ENCODE assay signal across 8 cellular contexts in genomic region chr2:24048662-24049484, GRCh38. TPM values are rescaled to one million over a fixed set of nuclear protein-coding genes. Genes with fewer than 3 reads are reported as not detected.
A peak's percentile ranks its signal among the peaks of the same experiment; 100 is the strongest.
DNase-seq lines count a peak whose midpoint lies in the region; ATAC-seq, FAIRE-seq and TF ChIP-seq lines count a peak whose summit lies in the region.

No MANE protein-coding gene starts in this region.

- no peaks in the 10 kb centered on the region for H3K36me3 Mint-ChIP-seq in CD4-positive, CD25-positive, alpha-beta regulatory T cell
- peaks cover 4% of the 10 kb centered on the region for H3K36me3 Mint-ChIP-seq in activated naive CD8-positive, alpha-beta T cell treated with anti-CD3 and anti-CD28 coated beads, Interleukin-2, amount 50 U/mL, for 24 hours (ENCODE audit: low read depth)
- no peaks in the 10 kb centered on the region for H3K36me3 Mint-ChIP-seq in progenitor cell of endocrine pancreas (ENCODE audit: insufficient read depth)

- no peak overlapping the region for H3K27ac ChIP-seq in CD4-positive, CD25-positive, alpha-beta regulatory T cell (ENCODE audit: insufficient read depth, low read length, poor library complexity, severe bottlenecking)
- H3K27ac ChIP-seq in HUES6 (ENCODE audit: low read depth, low read length) = no peak overlapping the region

- peaks cover 11 to 32% (median 15%) of the 10 kb centered on the region in 4 donors for H3K4me1 Mint-ChIP-seq in CD4-positive, CD25-positive, alpha-beta regulatory T cell
- peaks cover 23% of the 10 kb centered on the region for H3K4me1 Mint-ChIP-seq in activated naive CD8-positive, alpha-beta T cell treated with anti-CD3 and anti-CD28 coated beads, Interleukin-2, amount 50 U/mL, for 24 hours
- H3K4me1 Mint-ChIP-seq in progenitor cell of endocrine pancreas (ENCODE audit: low read depth) = peaks cover 16% of the 10 kb centered on the region

- H3K27me3 ChIP-seq in CD4-positive, CD25-positive, alpha-beta regulatory T cell (ENCODE audit: control insufficient read depth, insufficient read depth, low read length) = peaks cover 23% of the 10 kb centered on the region
- H3K27me3 ChIP-seq in HUES6 (ENCODE audit: control insufficient read depth, insufficient read depth, low read length) (no peaks in the 10 kb centered on the region), mononuclear cell (ENCODE audit: insufficient read depth, low read length) (peaks cover 17% of the 10 kb centered on the region)

- H3K4me3 Mint-ChIP-seq in CD4-positive, CD25-positive, alpha-beta regulatory T cell = peak overlapping the region; percentile 80 to 87 (median 86)
- no peak overlapping the region for H3K4me3 Mint-ChIP-seq in activated naive CD8-positive, alpha-beta T cell treated with anti-CD3 and anti-CD28 coated beads, Interleukin-2, amount 50 U/mL, for 24 hours
- no peak overlapping the region for H3K4me3 Mint-ChIP-seq in progenitor cell of endocrine pancreas (ENCODE audit: low read depth)

- peak overlapping the region; percentile 7 for H3K4me3 ChIP-seq in CD4-positive, CD25-positive, alpha-beta regulatory T cell (ENCODE audit: low read depth, low read length)
- H3K4me3 ChIP-seq in HUES6 (ENCODE audit: low read depth, low read length) (peak overlapping the region; percentile 90), mononuclear cell (ENCODE audit: low read length) (peak overlapping the region; percentile 42)

- no peak for ATAC-seq in CD4-positive, CD25-positive, alpha-beta regulatory T cell (ENCODE audit: low read depth in 2 of 2)
- no peak for ATAC-seq in activated naive CD8-positive, alpha-beta T cell treated with anti-CD3 and anti-CD28 coated beads, Interleukin-2, amount 50 U/mL, for 24 hours

- H3K4me1 ChIP-seq in CD4-positive, CD25-positive, alpha-beta regulatory T cell (ENCODE audit: control insufficient read depth, insufficient read depth, low read length, poor library complexity, severe bottlenecking) = peaks cover 28% of the 10 kb centered on the region
- H3K4me1 ChIP-seq in HUES6 (ENCODE audit: control insufficient read depth, insufficient read depth, low read length) (0 out of 2 replicates have a peak, but pooled peaks cover 8% of the 10 kb centered on the region), mononuclear cell (ENCODE audit: insufficient read depth, low read length) (peaks cover 30% of the 10 kb centered on the region)

- TF ChIP-seq CTCF in progenitor cell of endocrine pancreas (IDR thresholded peaks at IDR 0.05; ENCODE audit: unreplicated experiment) (no peak), D721Med (IDR thresholded peaks at IDR 0.05; ENCODE audit: insufficient read depth, missing control alignments) (no peak)

- H3K36me3 ChIP-seq in CD4-positive, CD25-positive, alpha-beta regulatory T cell (ENCODE audit: control insufficient read depth, insufficient read depth, low read length) = no peaks in the 10 kb centered on the region
- H3K36me3 ChIP-seq in HUES6 (ENCODE audit: control insufficient read depth, insufficient read depth, low read length) = peaks cover 2% of the 10 kb centered on the region; the same call in 1 of the 2 replicates

- H3K27me3 Mint-ChIP-seq in CD4-positive, CD25-positive, alpha-beta regulatory T cell = peaks cover 15% of the 10 kb centered on the region
- peaks cover 14% of the 10 kb centered on the region for H3K27me3 Mint-ChIP-seq in activated naive CD8-positive, alpha-beta T cell treated with anti-CD3 and anti-CD28 coated beads, Interleukin-2, amount 50 U/mL, for 24 hours
- H3K27me3 Mint-ChIP-seq in progenitor cell of endocrine pancreas = no peaks in the 10 kb centered on the region

- no peak overlapping the region for H3K27ac Mint-ChIP-seq in CD4-positive, CD25-positive, alpha-beta regulatory T cell
- H3K27ac Mint-ChIP-seq in activated naive CD8-positive, alpha-beta T cell treated with anti-CD3 and anti-CD28 coated beads, Interleukin-2, amount 50 U/mL, for 24 hours = no peak overlapping the region
- H3K27ac Mint-ChIP-seq in progenitor cell of endocrine pancreas = no peak overlapping the region

- H3K9ac ChIP-seq in HUES6 (ENCODE audit: low read length) = no peak overlapping the region

- DNase-seq in CD4-positive, CD25-positive, alpha-beta regulatory T cell = no peak
- peak; percentile 7 for DNase-seq in activated naive CD8-positive, alpha-beta T cell treated with anti-CD3 and anti-CD28 coated beads, Interleukin-2, amount 50 U/mL, for 24 hours
- DNase-seq in progenitor cell of endocrine pancreas (ENCODE audit: low spot score, unreplicated experiment) = no peak
- no peak for DNase-seq in NAMALWA (ENCODE audit: low spot score)
- DNase-seq in globus pallidus (ENCODE audit: low spot score) = no peak
- no peak for DNase-seq in D721Med (ENCODE audit: insufficient read length, low spot score)

- no peaks in the 10 kb centered on the region for H3K9me3 ChIP-seq in CD4-positive, CD25-positive, alpha-beta regulatory T cell (ENCODE audit: control insufficient read depth in 2 of 2, low read length in 2 of 2)
- H3K9me3 ChIP-seq in HUES6 (ENCODE audit: control insufficient read depth, insufficient read depth, low read depth, low read length) (no peaks in the 10 kb centered on the region), mononuclear cell (ENCODE audit: low read depth, low read length) (no peaks in the 10 kb centered on the region)

- FAIRE-seq in D721Med (lab: Jason Lieb, UNC) = no peak

- H3K9me3 Mint-ChIP-seq in CD4-positive, CD25-positive, alpha-beta regulatory T cell = no peaks in the 10 kb centered on the region
- H3K9me3 Mint-ChIP-seq in activated naive CD8-positive, alpha-beta T cell treated with anti-CD3 and anti-CD28 coated beads, Interleukin-2, amount 50 U/mL, for 24 hours = no peaks in the 10 kb centered on the region
- no peaks in the 10 kb centered on the region for H3K9me3 Mint-ChIP-seq in progenitor cell of endocrine pancreas (ENCODE audit: low read depth)

RNA-seq across cellular contexts. Expression of gene FKBP1B, which starts 0.7 kb away (rescaled TPM):
- 1.1 TPM for total RNA-seq in CD4-positive, CD25-positive, alpha-beta regulatory T cell
- 1 to 10 TPM; 1.1 to 3.0 (median 1.6) TPM for polyA plus RNA-seq in CD4-positive, CD25-positive, alpha-beta regulatory T cell
- total RNA-seq in mononuclear cell (4.5 TPM), progenitor cell of endocrine pancreas (30.5 and 33.7 TPM in 2 replicates)

RNA-seq across cellular contexts. Expression of gene WDCP, which starts 1.7 kb away (rescaled TPM):
- total RNA-seq in CD4-positive, CD25-positive, alpha-beta regulatory T cell = 6.3 TPM
- polyA plus RNA-seq in CD4-positive, CD25-positive, alpha-beta regulatory T cell = 10 to 100 TPM in 1 of 4 donors, 1 to 10 TPM in 3; 3.4 to 11.0 (median 4.9) TPM
- total RNA-seq in mononuclear cell = 3.0 TPM
- 22.4 and 23.7 TPM in 2 replicates for total RNA-seq in progenitor cell of endocrine pancreas

RNA-seq across cellular contexts. Expression of gene SF3B6, which starts 27.3 kb away (rescaled TPM):
- total RNA-seq in CD4-positive, CD25-positive, alpha-beta regulatory T cell = 62.3 TPM
- 100 to 1,000 TPM; 200 to 255 (median 224) TPM for polyA plus RNA-seq in CD4-positive, CD25-positive, alpha-beta regulatory T cell
- total RNA-seq in mononuclear cell (107 TPM), progenitor cell of endocrine pancreas (93.3 and 101 TPM in 2 replicates)

RNA-seq across cellular contexts. Expression of gene TP53I3, which starts 35.8 kb away (rescaled TPM):
- 1.5 TPM for total RNA-seq in CD4-positive, CD25-positive, alpha-beta regulatory T cell
- polyA plus RNA-seq in CD4-positive, CD25-positive, alpha-beta regulatory T cell = 1 to 10 TPM in 1 of 4 donors, under 1 TPM in 2, not detected in 1; 0.25 to 1.4 (median 0.69) TPM
- 5.6 TPM for total RNA-seq in mononuclear cell
- 64.4 and 67.8 TPM in 2 replicates for total RNA-seq in progenitor cell of endocrine pancreas

RNA-seq across cellular contexts. Expression of gene MFSD2B, which starts 39.0 kb away (rescaled TPM):
- 0.39 TPM for total RNA-seq in CD4-positive, CD25-positive, alpha-beta regulatory T cell
- polyA plus RNA-seq in CD4-positive, CD25-positive, alpha-beta regulatory T cell = not detected
- total RNA-seq in mononuclear cell (1.5 TPM), progenitor cell of endocrine pancreas (0.40 and 1.2 TPM in 2 replicates)

Comparison
In these comparisons a context has a peak if more than half of its experiments do, and no peak if none do; other contexts are left out.
1. H3K4me3 ChIP-seq: peak in every context shown above with its lines; median percentile 90 in HUES6; 42 in mononuclear cell; 7 in CD4-positive, CD25-positive, alpha-beta regulatory T cell.
2. H3K4me3 Mint-ChIP-seq: peak in CD4-positive, CD25-positive, alpha-beta regulatory T cell (4 of 4); none in activated naive CD8-positive, alpha-beta T cell treated with anti-CD3 and anti-CD28 coated beads, Interleukin-2, amount 50 U/mL, for 24 hours (single experiment) and progenitor cell of endocrine pancreas (single experiment).